Comparison of ENCODE assay signal across 1 cellular context in the genomic region with DNA sequence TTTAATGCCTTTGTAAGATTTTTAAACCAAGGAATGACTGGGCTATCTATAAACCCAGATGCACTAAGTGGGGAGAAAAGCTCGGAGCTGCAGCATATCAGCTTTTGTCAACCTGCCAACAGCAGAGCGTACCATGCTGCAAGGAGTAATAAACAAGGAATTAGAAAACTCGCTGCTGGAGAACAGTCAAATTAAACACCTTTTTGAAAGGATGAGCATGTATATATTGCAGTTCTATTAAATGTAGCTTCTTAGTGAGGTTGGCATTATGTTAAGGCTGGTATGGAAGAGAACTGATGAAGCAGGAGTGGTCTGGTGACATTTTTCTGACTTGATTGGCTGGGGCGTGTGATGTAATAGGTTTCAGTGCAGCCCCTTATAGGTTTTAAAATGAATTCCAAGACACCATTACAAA.
TF ChIP-seq lines count a peak whose summit lies in the region.

No MANE protein-coding gene starts in this region.

TF ChIP-seq in GM23338, 12 proteins besides CTCF, POLR2A, EP300 and RAD21 (continued from another document):
- no peak for TF ChIP-seq REST (IDR thresholded peaks at IDR 0.05; ENCODE audit: unreplicated experiment)
- TF ChIP-seq, protein P1, sequence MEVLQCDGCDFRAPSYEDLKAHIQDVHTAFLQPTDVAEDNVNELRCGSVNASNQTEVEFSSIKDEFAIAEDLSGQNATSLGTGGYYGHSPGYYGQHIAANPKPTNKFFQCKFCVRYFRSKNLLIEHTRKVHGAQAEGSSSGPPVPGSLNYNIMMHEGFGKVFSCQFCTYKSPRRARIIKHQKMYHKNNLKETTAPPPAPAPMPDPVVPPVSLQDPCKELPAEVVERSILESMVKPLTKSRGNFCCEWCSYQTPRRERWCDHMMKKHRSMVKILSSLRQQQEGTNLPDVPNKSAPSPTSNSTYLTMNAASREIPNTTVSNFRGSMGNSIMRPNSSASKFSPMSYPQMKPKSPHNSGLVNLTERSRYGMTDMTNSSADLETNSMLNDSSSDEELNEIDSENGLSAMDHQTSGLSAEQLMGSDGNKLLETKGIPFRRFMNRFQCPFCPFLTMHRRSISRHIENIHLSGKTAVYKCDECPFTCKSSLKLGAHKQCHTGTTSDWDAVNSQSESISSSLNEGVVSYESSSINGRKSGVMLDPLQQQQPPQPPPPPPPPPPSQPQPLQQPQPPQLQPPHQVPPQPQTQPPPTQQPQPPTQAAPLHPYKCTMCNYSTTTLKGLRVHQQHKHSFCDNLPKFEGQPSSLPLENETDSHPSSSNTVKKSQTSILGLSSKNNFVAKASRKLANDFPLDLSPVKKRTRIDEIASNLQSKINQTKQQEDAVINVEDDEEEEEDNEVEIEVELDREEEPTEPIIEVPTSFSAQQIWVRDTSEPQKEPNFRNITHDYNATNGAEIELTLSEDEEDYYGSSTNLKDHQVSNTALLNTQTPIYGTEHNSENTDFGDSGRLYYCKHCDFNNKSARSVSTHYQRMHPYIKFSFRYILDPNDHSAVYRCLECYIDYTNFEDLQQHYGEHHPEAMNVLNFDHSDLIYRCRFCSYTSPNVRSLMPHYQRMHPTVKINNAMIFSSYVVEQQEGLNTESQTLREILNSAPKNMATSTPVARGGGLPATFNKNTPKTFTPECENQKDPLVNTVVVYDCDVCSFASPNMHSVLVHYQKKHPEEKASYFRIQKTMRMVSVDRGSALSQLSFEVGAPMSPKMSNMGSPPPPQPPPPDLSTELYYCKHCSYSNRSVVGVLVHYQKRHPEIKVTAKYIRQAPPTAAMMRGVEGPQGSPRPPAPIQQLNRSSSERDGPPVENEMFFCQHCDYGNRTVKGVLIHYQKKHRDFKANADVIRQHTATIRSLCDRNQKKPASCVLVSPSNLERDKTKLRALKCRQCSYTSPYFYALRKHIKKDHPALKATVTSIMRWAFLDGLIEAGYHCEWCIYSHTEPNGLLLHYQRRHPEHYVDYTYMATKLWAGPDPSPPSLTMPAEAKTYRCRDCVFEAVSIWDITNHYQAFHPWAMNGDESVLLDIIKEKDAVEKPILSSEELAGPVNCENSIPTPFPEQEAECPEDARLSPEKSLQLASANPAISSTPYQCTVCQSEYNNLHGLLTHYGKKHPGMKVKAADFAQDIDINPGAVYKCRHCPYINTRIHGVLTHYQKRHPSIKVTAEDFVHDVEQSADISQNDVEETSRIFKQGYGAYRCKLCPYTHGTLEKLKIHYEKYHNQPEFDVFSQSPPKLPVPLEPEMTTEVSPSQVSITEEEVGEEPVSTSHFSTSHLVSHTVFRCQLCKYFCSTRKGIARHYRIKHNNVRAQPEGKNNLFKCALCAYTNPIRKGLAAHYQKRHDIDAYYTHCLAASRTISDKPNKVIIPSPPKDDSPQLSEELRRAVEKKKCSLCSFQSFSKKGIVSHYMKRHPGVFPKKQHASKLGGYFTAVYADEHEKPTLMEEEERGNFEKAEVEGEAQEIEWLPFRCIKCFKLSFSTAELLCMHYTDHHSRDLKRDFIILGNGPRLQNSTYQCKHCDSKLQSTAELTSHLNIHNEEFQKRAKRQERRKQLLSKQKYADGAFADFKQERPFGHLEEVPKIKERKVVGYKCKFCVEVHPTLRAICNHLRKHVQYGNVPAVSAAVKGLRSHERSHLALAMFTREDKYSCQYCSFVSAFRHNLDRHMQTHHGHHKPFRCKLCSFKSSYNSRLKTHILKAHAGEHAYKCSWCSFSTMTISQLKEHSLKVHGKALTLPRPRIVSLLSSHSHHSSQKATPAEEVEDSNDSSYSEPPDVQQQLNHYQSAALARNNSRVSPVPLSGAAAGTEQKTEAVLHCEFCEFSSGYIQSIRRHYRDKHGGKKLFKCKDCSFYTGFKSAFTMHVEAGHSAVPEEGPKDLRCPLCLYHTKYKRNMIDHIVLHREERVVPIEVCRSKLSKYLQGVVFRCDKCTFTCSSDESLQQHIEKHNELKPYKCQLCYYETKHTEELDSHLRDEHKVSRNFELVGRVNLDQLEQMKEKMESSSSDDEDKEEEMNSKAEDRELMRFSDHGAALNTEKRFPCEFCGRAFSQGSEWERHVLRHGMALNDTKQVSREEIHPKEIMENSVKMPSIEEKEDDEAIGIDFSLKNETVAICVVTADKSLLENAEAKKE (CRISPR knock-in tag; IDR thresholded peaks at IDR 0.05), result no peak
- no peak for TF ChIP-seq CREB1 (CRISPR knock-in tag; IDR thresholded peaks at IDR 0.05; ENCODE audit: low read depth)
- no peak for TF ChIP-seq POLR2AphosphoS5 (IDR thresholded peaks at IDR 0.05; ENCODE audit: low read depth)
- TF ChIP-seq NANOG (IDR thresholded peaks at IDR 0.05; ENCODE audit: borderline replicate concordance), result no peak
